In genomic region chr7:37110641-37111421, GRCh38 we compare ENCODE assay signal across 17 cellular contexts.
"Had no signal": no experiment of that assay in that cellular context is flagged by ENCODE, and none has a peak within 500 bp of the region (broad histone marks: within the 10 kb centered on the region; RNA-seq: fewer than 3 reads in every experiment).

No MANE protein-coding gene starts in this region.

- H3K27ac ChIP-seq: breast epithelium, heart left ventricle, left ventricle myocardium inferior, thyroid gland, uterus, WERI-Rb-1 had no signal

- H3K36me3 ChIP-seq: breast epithelium, heart left ventricle, left ventricle myocardium inferior, thyroid gland, uterus, WERI-Rb-1 had no signal

- H3K4me3 Mint-ChIP-seq: activated naive CD8-positive, alpha-beta T cell treated with anti-CD3 and anti-CD28 coated beads, Interleukin-2, amount 10 ng/mL, durations not matched to agents 7 days and 5 days; nephron had no signal

- H3K9me3 Mint-ChIP-seq: nephron had no signal

- H3K27me3 ChIP-seq: breast epithelium, heart left ventricle, thyroid gland, uterus had no signal

- ATAC-seq: esophagus mucosa, heart left ventricle had no signal

- DNase-seq: activated CD4-positive, alpha-beta T cell treated with anti-CD3 and anti-CD28 coated beads for 48 hours; activated gamma-delta T cell treated with Interleukin-2 at 50 U/mL for 16 hours; activated naive CD8-positive, alpha-beta T cell treated with anti-CD3 and anti-CD28 coated beads, Interleukin-2, amount 10 ng/mL, durations not matched to agents 7 days and 5 days; activated T-cell treated with anti-CD3 and anti-CD28 coated beads, Interleukin-2, amount 50 U/mL, for 1 hour; aorta; dermis blood vessel endothelial cell; foreskin fibroblast; heart left ventricle; left ventricle myocardium inferior; mesendoderm; stimulated activated CD4-positive, alpha-beta T cell treated with anti-CD3 and anti-CD28 coated beads, Interleukin-15, amount 100 ng/mL, for 24 hours; thyroid gland; uterus; WERI-Rb-1 had no signal

- H3K9me3 ChIP-seq: breast epithelium, heart left ventricle, left ventricle myocardium inferior, thyroid gland, uterus had no signal

- H3K27ac Mint-ChIP-seq: activated naive CD8-positive, alpha-beta T cell treated with anti-CD3 and anti-CD28 coated beads, Interleukin-2, amount 10 ng/mL, durations not matched to agents 7 days and 5 days had no signal

- H3K4me3 ChIP-seq: breast epithelium, heart left ventricle, left ventricle myocardium inferior, thyroid gland, uterus had no signal

- H3K4me1 ChIP-seq: breast epithelium, thyroid gland, uterus had no signal

- H3K27me3 Mint-ChIP-seq: activated naive CD8-positive, alpha-beta T cell treated with anti-CD3 and anti-CD28 coated beads, Interleukin-2, amount 10 ng/mL, durations not matched to agents 7 days and 5 days had no signal
